9 cellular contexts compared by ENCODE assay signal in genomic region chr10:101839421-101840063, GRCh38. TPM values are rescaled to one million over a fixed set of nuclear protein-coding genes. Genes with fewer than 3 reads are reported as not detected.
A peak's percentile ranks its signal among the peaks of the same experiment; 100 is the strongest.
DNase-seq lines count a peak whose midpoint lies in the region; ATAC-seq and TF ChIP-seq lines count a peak whose summit lies in the region.
"Had no signal": no experiment of that assay in that cellular context is flagged by ENCODE, and none has a peak within 500 bp of the region (broad histone marks: within the 10 kb centered on the region; RNA-seq: fewer than 3 reads in every experiment).

No MANE protein-coding gene starts in this region.

- H3K14ac ChIP-seq in H9 (ENCODE audit: insufficient read depth, low read length) = no peak overlapping the region; the same call in 1 of the 2 replicates

- no peaks in the 10 kb centered on the region for H3K79me1 ChIP-seq in H9 (ENCODE audit: insufficient read depth, low read depth, low read length, poor library complexity, severe bottlenecking)

- peaks cover 28 to 52% of the 10 kb centered on the region in 2 experiments for H3K4me1 Mint-ChIP-seq in H9

- H2BK120ac ChIP-seq in H9 (ENCODE audit: low read depth, low read length, poor library complexity, severe bottlenecking) = no peak overlapping the region

- WGBS in H9 (ENCODE audit: extremely low coverage, insufficient read length, low lambda C conversion rate) = no CpG with 5 or more reads among the region's 36 CpGs

- H3K27me3 ChIP-seq in H9 (ENCODE audit: insufficient read depth, low read length) = peaks cover 15% of the 10 kb centered on the region; the same call in 1 of the 2 replicates

- H2BK20ac ChIP-seq in H9 (ENCODE audit: low read depth, low read length, poor library complexity, severe bottlenecking) = no peak overlapping the region

- H3K27me3 Mint-ChIP-seq in H9 (ENCODE audit: low read depth) = peaks cover 33% of the 10 kb centered on the region

- H2AFZ ChIP-seq in H9 (ENCODE audit: low read length) = no peak overlapping the region

- peaks cover 5% of the 10 kb centered on the region; the same call in 1 of the 2 replicates for H3K4me1 ChIP-seq in H9 (ENCODE audit: insufficient read depth, low read length)

- no peak overlapping the region for H3K9ac ChIP-seq in H9 (ENCODE audit: extremely low read depth, insufficient read length, low read length)

- no peak for ATAC-seq in HG02763 (IDR thresholded peaks at IDR 0.05; ENCODE audit: unreplicated experiment)

- no peak overlapping the region for H3K23ac ChIP-seq in H9 (ENCODE audit: insufficient read length, low read depth, low read length)

- H3K4me3 ChIP-seq in WI38 (ENCODE audit: low read depth, low read length) = peak overlapping the region; percentile 43

- H3K18ac ChIP-seq in H9 (ENCODE audit: insufficient read length, low read depth, low read length) = peak overlapping the region; percentile 13

- in situ Hi-C loops in ACHN (cut with HindIII; ENCODE audit: low pct_ligation_motif_present, low pct_unique_long_range_greater_than_20kb, low sequenced_read_pairs) = no loop called here

- no peak overlapping the region for H4K8ac ChIP-seq in H9 (replicated peaks; ENCODE audit: insufficient read length, low read depth, low read length)

- H3K56ac ChIP-seq in H9 (ENCODE audit: insufficient read length, low read depth, low read length) = no peak overlapping the region

- H3K4ac ChIP-seq in H9 (ENCODE audit: low read depth, low read length) = no peak overlapping the region

- H2BK5ac ChIP-seq in H9 (ENCODE audit: insufficient read length, low read length) = no peak overlapping the region

- peaks cover 13% of the 10 kb centered on the region for H3K23me2 ChIP-seq in H9 (ENCODE audit: insufficient read length, low read depth, low read length, poor library complexity, severe bottlenecking)

- no peak overlapping the region for H4K91ac ChIP-seq in H9 (ENCODE audit: insufficient read length, low read depth, low read length)

- H3K27ac ChIP-seq in H9 (ENCODE audit: insufficient read length, low read depth, low read length) = no peak overlapping the region
- H3K27ac ChIP-seq: epithelial cell of prostate had no signal

- no peak overlapping the region for H3T11ph ChIP-seq in H9 (ENCODE audit: low read length)

- no peaks in the 10 kb centered on the region for H3K79me2 ChIP-seq in H9 (ENCODE audit: insufficient read depth, low read length)

- no peak overlapping the region for H2BK15ac ChIP-seq in H9 (ENCODE audit: low read depth, low read length)

- no peak overlapping the region for H2BK12ac ChIP-seq in H9 (ENCODE audit: insufficient read length, low read depth, low read length)

- H4K20me1 ChIP-seq in H9 (ENCODE audit: control insufficient read depth, insufficient read depth, insufficient read length) = peaks cover 2% of the 10 kb centered on the region

- TF ChIP-seq CTCF in H9 (conservative IDR thresholded peaks at IDR 0.05) (no peak), WI38 (IDR thresholded peaks at IDR 0.05; ENCODE audit: low read depth, low read length) (no peak)

- H3K36me3 Mint-ChIP-seq in H9 (ENCODE audit: insufficient read depth in 1 of 3, low read depth in 3 of 3) = no peaks in the 10 kb centered on the region

- H2AK5ac ChIP-seq in H9 (ENCODE audit: insufficient read length, low read length) = no peak overlapping the region

- peak overlapping the region; percentile 10 to 93 (median 76); a peak in 3 of 7 replicates for H3K27ac Mint-ChIP-seq in H9

- H3K9me3 ChIP-seq in H9 (ENCODE audit: control insufficient read depth, low read depth, low read length) = no peaks in the 10 kb centered on the region

- DNase-seq in ACHN (peak; percentile 51), H9 (peak; percentile 76), cerebellum (ENCODE audit: low spot score) (peak; percentile 74), kidney tubule cell (ENCODE audit: low spot score) (peak; percentile 19), T1000 (lab: John Stamatoyannopoulos, UW) (no peak)
- DNase-seq in stimulated activated CD4-positive, alpha-beta T cell treated with anti-CD3 and anti-CD28 coated beads, TNF-alpha, amount 100 ng/mL, for 4 hours (ENCODE audit: low read depth in 3 of 3) = peak in 2 of 3 experiments; percentile 36 to 53

- peak overlapping the region; percentile 81 to 92 for H3K4me3 Mint-ChIP-seq in H9

- no peaks in the 10 kb centered on the region for H3K9me3 Mint-ChIP-seq in H9

- H3K4me2 ChIP-seq in H9 (ENCODE audit: insufficient read depth, insufficient read length, low read length) = peak overlapping the region; percentile 77

- no peak overlapping the region for H4K5ac ChIP-seq in H9 (ENCODE audit: insufficient read length, low read depth, low read length)

RNA-seq across cellular contexts. Expression of gene KCNIP2, which starts 4.1 kb away (rescaled TPM):
- total RNA-seq in H9 (2021) (2.6 and 3.0 TPM in 2 replicates), cerebellum (8.3 TPM)

RNA-seq across cellular contexts. Expression of gene OGA, which starts 21.3 kb away (rescaled TPM):
- 120 and 125 TPM in 2 replicates for total RNA-seq in H9 (2021)
- total RNA-seq in cerebellum = 295 TPM

RNA-seq across cellular contexts. Expression of gene NPM3, which starts 56.3 kb away (rescaled TPM):
- total RNA-seq in H9 (2021) (133 and 139 TPM in 2 replicates), cerebellum (13.0 TPM)
